In the genomic region with DNA sequence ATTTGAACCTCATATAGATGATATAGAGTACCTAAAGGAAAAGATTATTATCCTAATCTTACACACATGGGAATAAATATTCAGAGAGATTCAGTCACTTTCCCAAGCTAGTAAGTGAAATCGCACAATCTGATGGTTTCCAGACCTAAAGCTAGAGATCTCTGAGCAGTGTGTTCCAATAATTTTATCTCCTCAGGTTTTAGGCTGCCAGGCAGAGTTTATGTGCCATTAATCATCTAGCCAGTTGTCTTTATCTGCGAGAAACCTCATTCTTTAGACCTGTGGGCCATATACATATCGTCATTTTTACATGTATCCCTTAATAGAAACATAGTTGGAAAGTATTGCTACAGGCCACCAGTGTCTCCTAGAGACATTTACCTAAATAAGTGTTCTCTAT, we compare ENCODE assay signal across 2 cellular contexts.
TF ChIP-seq lines count a peak whose summit lies in the region.

No MANE protein-coding gene starts in this region.

TF ChIP-seq in SK-N-SH, 30 proteins besides CTCF, POLR2A, EP300 and RAD21 (continued from another document):
- TF ChIP-seq, protein P1, sequence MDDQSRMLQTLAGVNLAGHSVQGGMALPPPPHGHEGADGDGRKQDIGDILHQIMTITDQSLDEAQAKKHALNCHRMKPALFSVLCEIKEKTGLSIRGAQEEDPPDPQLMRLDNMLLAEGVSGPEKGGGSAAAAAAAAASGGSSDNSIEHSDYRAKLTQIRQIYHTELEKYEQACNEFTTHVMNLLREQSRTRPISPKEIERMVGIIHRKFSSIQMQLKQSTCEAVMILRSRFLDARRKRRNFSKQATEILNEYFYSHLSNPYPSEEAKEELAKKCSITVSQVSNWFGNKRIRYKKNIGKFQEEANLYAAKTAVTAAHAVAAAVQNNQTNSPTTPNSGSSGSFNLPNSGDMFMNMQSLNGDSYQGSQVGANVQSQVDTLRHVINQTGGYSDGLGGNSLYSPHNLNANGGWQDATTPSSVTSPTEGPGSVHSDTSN (IDR thresholded peaks at IDR 0.05) = peak; percentile 29; the same call in 1 of the 2 replicates
TF ChIP-seq in SK-N-SH: peak in this region for 4.

TF ChIP-seq in SK-N-SH treated with all-trans-retinoic acid at 6 μM for 48 hours, 23 proteins besides CTCF, POLR2A, EP300 and RAD21 (continued from another document):
- TF ChIP-seq, protein P2, sequence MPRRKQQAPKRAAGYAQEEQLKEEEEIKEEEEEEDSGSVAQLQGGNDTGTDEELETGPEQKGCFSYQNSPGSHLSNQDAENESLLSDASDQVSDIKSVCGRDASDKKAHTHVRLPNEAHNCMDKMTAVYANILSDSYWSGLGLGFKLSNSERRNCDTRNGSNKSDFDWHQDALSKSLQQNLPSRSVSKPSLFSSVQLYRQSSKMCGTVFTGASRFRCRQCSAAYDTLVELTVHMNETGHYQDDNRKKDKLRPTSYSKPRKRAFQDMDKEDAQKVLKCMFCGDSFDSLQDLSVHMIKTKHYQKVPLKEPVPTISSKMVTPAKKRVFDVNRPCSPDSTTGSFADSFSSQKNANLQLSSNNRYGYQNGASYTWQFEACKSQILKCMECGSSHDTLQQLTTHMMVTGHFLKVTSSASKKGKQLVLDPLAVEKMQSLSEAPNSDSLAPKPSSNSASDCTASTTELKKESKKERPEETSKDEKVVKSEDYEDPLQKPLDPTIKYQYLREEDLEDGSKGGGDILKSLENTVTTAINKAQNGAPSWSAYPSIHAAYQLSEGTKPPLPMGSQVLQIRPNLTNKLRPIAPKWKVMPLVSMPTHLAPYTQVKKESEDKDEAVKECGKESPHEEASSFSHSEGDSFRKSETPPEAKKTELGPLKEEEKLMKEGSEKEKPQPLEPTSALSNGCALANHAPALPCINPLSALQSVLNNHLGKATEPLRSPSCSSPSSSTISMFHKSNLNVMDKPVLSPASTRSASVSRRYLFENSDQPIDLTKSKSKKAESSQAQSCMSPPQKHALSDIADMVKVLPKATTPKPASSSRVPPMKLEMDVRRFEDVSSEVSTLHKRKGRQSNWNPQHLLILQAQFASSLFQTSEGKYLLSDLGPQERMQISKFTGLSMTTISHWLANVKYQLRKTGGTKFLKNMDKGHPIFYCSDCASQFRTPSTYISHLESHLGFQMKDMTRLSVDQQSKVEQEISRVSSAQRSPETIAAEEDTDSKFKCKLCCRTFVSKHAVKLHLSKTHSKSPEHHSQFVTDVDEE (CRISPR knock-in tag; IDR thresholded peaks at IDR 0.05) = peak; percentile 73
- TF ChIP-seq ZFP30 (CRISPR knock-in tag; IDR thresholded peaks at IDR 0.05) (no peak), ISL1 (CRISPR knock-in tag; IDR thresholded peaks at IDR 0.05) (peak; percentile 88)
- TF ChIP-seq, protein P3, sequence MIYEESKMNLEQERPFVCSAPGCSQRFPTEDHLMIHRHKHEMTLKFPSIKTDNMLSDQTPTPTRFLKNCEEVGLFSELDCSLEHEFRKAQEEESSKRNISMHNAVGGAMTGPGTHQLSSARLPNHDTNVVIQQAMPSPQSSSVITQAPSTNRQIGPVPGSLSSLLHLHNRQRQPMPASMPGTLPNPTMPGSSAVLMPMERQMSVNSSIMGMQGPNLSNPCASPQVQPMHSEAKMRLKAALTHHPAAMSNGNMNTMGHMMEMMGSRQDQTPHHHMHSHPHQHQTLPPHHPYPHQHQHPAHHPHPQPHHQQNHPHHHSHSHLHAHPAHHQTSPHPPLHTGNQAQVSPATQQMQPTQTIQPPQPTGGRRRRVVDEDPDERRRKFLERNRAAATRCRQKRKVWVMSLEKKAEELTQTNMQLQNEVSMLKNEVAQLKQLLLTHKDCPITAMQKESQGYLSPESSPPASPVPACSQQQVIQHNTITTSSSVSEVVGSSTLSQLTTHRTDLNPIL (CRISPR knock-in tag; IDR thresholded peaks at IDR 0.05; ENCODE audit: low read depth) = 0 out of 2 replicates have a peak, but pooled peaks have one; percentile 23
TF ChIP-seq in SK-N-SH treated with all-trans-retinoic acid at 6 μM for 48 hours: peak in this region for 5.
